9 cellular contexts compared by ENCODE assay signal in the genomic region with DNA sequence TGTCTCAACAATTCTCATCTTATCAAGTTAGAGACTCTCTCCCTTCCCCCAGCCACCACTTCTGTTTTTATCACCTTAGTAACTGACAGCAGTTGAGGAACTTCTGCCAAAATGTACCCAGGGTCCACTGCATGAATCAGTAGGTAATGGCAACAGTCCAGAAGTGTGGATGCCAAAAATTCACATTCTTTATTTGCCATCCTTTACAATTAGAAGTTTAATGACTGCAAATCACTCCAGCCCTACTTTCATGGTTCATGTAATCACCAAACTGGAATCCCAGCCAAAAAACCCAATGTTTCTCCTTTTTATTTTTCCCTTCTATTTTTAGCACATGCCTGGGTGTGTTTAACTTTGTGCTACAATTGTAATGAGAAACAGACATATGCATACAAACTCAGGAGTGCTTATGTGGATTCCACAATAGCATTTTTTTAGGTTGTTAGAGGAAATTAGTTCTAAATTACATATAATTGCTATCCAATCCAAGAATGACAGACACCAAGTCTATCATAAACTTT.
DNase-seq lines count a peak whose midpoint lies in the region; ATAC-seq and TF ChIP-seq lines count a peak whose summit lies in the region.
"Had no signal": no experiment of that assay in that cellular context is flagged by ENCODE, and none has a peak within 500 bp of the region (broad histone marks: within the 10 kb centered on the region; RNA-seq: fewer than 3 reads in every experiment).

No MANE protein-coding gene starts in this region.

- in situ Hi-C loops in GM13977 (cut with MboI; ENCODE audit: low pct_unique_long_range_greater_than_20kb, low sequenced_read_pairs, unreplicated experiment): no loop called here

- H3K27me3 ChIP-seq in parathyroid adenoma (ENCODE audit: control insufficient read depth, insufficient read depth, low read length): no peaks in the 10 kb centered on the region

- ATAC-seq in GM18867 (IDR thresholded peaks at IDR 0.05; ENCODE audit: unreplicated experiment): no peak

- H2AFZ ChIP-seq in parathyroid adenoma: no peak overlapping the region

- DNase-seq in GM04504 (ENCODE audit: low read depth) (peak; percentile 65), NCI-H345 (lab: John Stamatoyannopoulos, UW) (peak; percentile 82), cerebellum (ENCODE audit: low spot score) (peak; percentile 15), ureter (ENCODE audit: low spot score) (no peak), GM13977 (ENCODE audit: low spot score) (no peak)
- no peak for DNase-seq in activated CD4-positive, alpha-beta T cell treated with anti-CD3 and anti-CD28 coated beads for 1 hour
- DNase-seq: activated CD4-positive, alpha-beta memory T cell treated with anti-CD3 and anti-CD28 coated beads for 36 hours had no signal

- no peak overlapping the region for H3K27ac ChIP-seq in parathyroid adenoma

- no peak overlapping the region for H3K9ac ChIP-seq in parathyroid adenoma

- no peaks in the 10 kb centered on the region for H3K9me3 ChIP-seq in parathyroid adenoma (ENCODE audit: control insufficient read depth, low read length)

- H3K4me2 ChIP-seq in parathyroid adenoma (ENCODE audit: low read length): peak overlapping the region; percentile 47

- peaks cover 5% of the 10 kb centered on the region for H3K4me1 ChIP-seq in parathyroid adenoma

- TF ChIP-seq CTCF in parathyroid adenoma (IDR thresholded peaks at IDR 0.05) (no peak), GM13977 (IDR thresholded peaks at IDR 0.05; ENCODE audit: extremely low read depth, insufficient read depth, missing control alignments) (no peak)

- no peaks in the 10 kb centered on the region for H3K79me2 ChIP-seq in parathyroid adenoma

- no peak overlapping the region for H3K4me3 ChIP-seq in parathyroid adenoma (ENCODE audit: low read depth, low read length)

- H3K36me3 ChIP-seq in parathyroid adenoma (ENCODE audit: control insufficient read depth, insufficient read depth, low read length): no peaks in the 10 kb centered on the region

Comparison
In these comparisons a context has a peak if more than half of its experiments do, and no peak if none do; other contexts are left out.
1. DNase-seq: peak in GM04504 (single experiment), NCI-H345 (single experiment) and cerebellum (single experiment); none in ureter (single experiment), activated CD4-positive, alpha-beta T cell treated with anti-CD3 and anti-CD28 coated beads for 1 hour (single experiment) and GM13977 (single experiment).